Comparison of ENCODE assay signal across 15 cellular contexts in genomic region chr3:53288214-53288613, GRCh38. TPM values are rescaled to one million over a fixed set of nuclear protein-coding genes. Genes with fewer than 3 reads are reported as not detected.
DNase-seq lines count a peak whose midpoint lies in the region.
"Had no signal": no experiment of that assay in that cellular context is flagged by ENCODE, and none has a peak within 500 bp of the region (broad histone marks: within the 10 kb centered on the region; RNA-seq: fewer than 3 reads in every experiment).

No MANE protein-coding gene starts in this region.

- H3K27me3 ChIP-seq in HUES6 (ENCODE audit: control insufficient read depth, insufficient read depth, low read length), result no peaks in the 10 kb centered on the region
- H3K27me3 ChIP-seq in stomach smooth muscle (ENCODE audit: control insufficient read depth in 1 of 2, insufficient read depth in 2 of 2, low read length in 2 of 2), result no peaks in the 10 kb centered on the region
- H3K27me3 ChIP-seq: Peyer's patch had no signal

- H3K4me1 ChIP-seq in HUES6 (ENCODE audit: control insufficient read depth, insufficient read depth, low read length) (peaks cover 31% of the 10 kb centered on the region), stomach smooth muscle (ENCODE audit: control insufficient read depth, insufficient read depth, low read length) (peaks cover 20% of the 10 kb centered on the region)
- H3K4me1 ChIP-seq: Peyer's patch had no signal

- H3K36me3 ChIP-seq in HUES6 (ENCODE audit: control insufficient read depth, insufficient read depth, low read length) (peaks cover 41% of the 10 kb centered on the region), stomach smooth muscle (ENCODE audit: control insufficient read depth in 2 of 2, insufficient read depth in 2 of 2, low read length in 2 of 2) (peaks cover 12 to 24% of the 10 kb centered on the region in 2 donors)

- H3K9ac ChIP-seq in HUES6 (ENCODE audit: low read length) (no peak overlapping the region), stomach smooth muscle (ENCODE audit: low read length in 2 of 2) (no peak overlapping the region)

- no peak for DNase-seq in caudate nucleus (lab: John Stamatoyannopoulos, UW)
- peak; percentile 39 for DNase-seq in mesenteric fat pad (ENCODE audit: low spot score)
- no peak for DNase-seq in amygdala (lab: John Stamatoyannopoulos, UW)
- DNase-seq in NCI-H1105 treated with DMSO at 0.1 percent for 48 hours (lab: John Stamatoyannopoulos, UW), result no peak
- no peak for DNase-seq in islet precursor cell
- DNase-seq: CD4-positive, alpha-beta T cell; DMS79; Karpas-422; NCI-H187 treated with DMSO at 0.1 percent for 48 hours; NCI-H2171; NCI-H510A; Peyer's patch; Right ventricle myocardium superior had no signal

- H3K9me3 ChIP-seq in HUES6 (ENCODE audit: control insufficient read depth, insufficient read depth, low read depth, low read length), result no peaks in the 10 kb centered on the region
- H3K9me3 ChIP-seq in stomach smooth muscle (ENCODE audit: control insufficient read depth in 2 of 2, low read length in 2 of 2), result no peaks in the 10 kb centered on the region
- H3K9me3 ChIP-seq: Peyer's patch had no signal

- H3K4me3 ChIP-seq in HUES6 (ENCODE audit: low read depth, low read length) (no peak overlapping the region), stomach smooth muscle (ENCODE audit: low read length in 2 of 2) (peak overlapping the region in 1 of 2 donors; percentile 13)
- H3K4me3 ChIP-seq: Peyer's patch had no signal

- H3K27ac ChIP-seq in HUES6 (ENCODE audit: low read depth, low read length) (peak overlapping the region; percentile 63), caudate nucleus (ENCODE audit: low read depth, low read length) (peak overlapping the region; percentile 86), stomach smooth muscle (ENCODE audit: low read length) (peak overlapping the region; percentile 55)

RNA-seq across cellular contexts. Expression of gene TKT, which starts 32.4 kb away (rescaled TPM):
- total RNA-seq in mesenteric fat pad, result 416 TPM

RNA-seq across cellular contexts. Expression of gene DCP1A, which starts 59.1 kb away (rescaled TPM):
- total RNA-seq in mesenteric fat pad, result 28.6 TPM
